9 cellular contexts compared by ENCODE assay signal in the genomic region with DNA sequence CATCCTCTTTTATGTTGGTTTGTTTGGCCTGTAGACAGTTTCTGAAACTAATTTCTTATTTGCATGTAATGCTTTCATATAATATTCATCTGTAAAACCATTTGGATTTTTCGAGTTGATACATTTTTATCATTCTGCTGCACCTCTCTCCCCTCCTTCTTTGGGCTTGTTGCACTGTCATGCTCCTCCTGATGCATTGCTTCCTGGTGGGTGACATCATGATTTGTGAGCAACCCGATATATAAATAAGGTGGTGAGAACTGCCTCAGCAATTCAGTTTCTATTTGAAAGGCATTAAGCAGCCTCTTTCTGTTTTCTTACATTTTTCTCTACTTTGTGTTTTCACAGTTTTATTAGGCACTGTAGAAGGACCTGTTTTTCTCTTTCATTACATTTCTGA.
DNase-seq lines count a peak whose midpoint lies in the region; ATAC-seq and TF ChIP-seq lines count a peak whose summit lies in the region.
"Had no signal": no experiment of that assay in that cellular context is flagged by ENCODE, and none has a peak within 500 bp of the region (broad histone marks: within the 10 kb centered on the region; RNA-seq: fewer than 3 reads in every experiment).

No MANE protein-coding gene starts in this region.

- ATAC-seq in GM21515 (IDR thresholded peaks at IDR 0.05; ENCODE audit: unreplicated experiment) = peak; percentile 42

- no peaks in the 10 kb centered on the region for H3K79me2 ChIP-seq in Karpas-422 (ENCODE audit: low read length)

- H3K36me3 ChIP-seq in Karpas-422 (ENCODE audit: insufficient read depth, low read length) = no peaks in the 10 kb centered on the region

- H3K4me1 ChIP-seq in Karpas-422 (ENCODE audit: low read length) = peaks cover 81% of the 10 kb centered on the region

- no peaks in the 10 kb centered on the region for H3K9me3 ChIP-seq in Karpas-422 (ENCODE audit: low read length)

- H3K27ac ChIP-seq in Karpas-422 (ENCODE audit: low read length) = peak overlapping the region; percentile 82

- no peaks in the 10 kb centered on the region for H3K9me2 ChIP-seq in Karpas-422 (replicated peaks; ENCODE audit: insufficient read depth, low read length)

- no peaks in the 10 kb centered on the region for H3K27me3 ChIP-seq in Karpas-422 (ENCODE audit: low read length)

- H2AFZ ChIP-seq in Karpas-422 (ENCODE audit: low read length) = peak overlapping the region; percentile 22; the same call in 1 of the 2 replicates

- peak overlapping the region; percentile 44 for H3K4me2 ChIP-seq in Karpas-422 (ENCODE audit: low read depth, low read length, poor library complexity, severe bottlenecking)

- H4K20me1 ChIP-seq in Karpas-422 (ENCODE audit: insufficient read depth, low read depth, low read length) = no peaks in the 10 kb centered on the region

- no peak for TF ChIP-seq CTCF in GM10266 (IDR thresholded peaks at IDR 0.05; ENCODE audit: control insufficient read depth, insufficient read depth, low read depth, missing control alignments)

- H3K4me3 ChIP-seq in Karpas-422 (ENCODE audit: low read length) = no peak overlapping the region

- H3K9ac ChIP-seq in Karpas-422 (ENCODE audit: low read length) = no peak overlapping the region; the same call in 1 of the 2 replicates

- DNase-seq in GM10266 (ENCODE audit: extremely low spot score) = peak; percentile 4
- peak; percentile 72 for DNase-seq in Karpas-422
- DNase-seq in fibroblast of peridontal ligament (ENCODE audit: extremely low read depth) = peak; percentile 77
- no peak for DNase-seq in NCI-H2171 (lab: John Stamatoyannopoulos, UW)
- DNase-seq in globus pallidus (ENCODE audit: low spot score) = no peak
- DNase-seq in DMS114 treated with DMSO at 0.1 percent for 48 hours (lab: John Stamatoyannopoulos, UW; ENCODE audit: unreplicated experiment) = no peak
- DNase-seq in middle frontal gyrus (ENCODE audit: extremely low spot score, low spot score) = no peak
- DNase-seq: glutamatergic neuron had no signal

Comparison
In these comparisons a context has a peak if more than half of its experiments do, and no peak if none do; other contexts are left out.
1. DNase-seq: peak in GM10266 (single experiment), Karpas-422 (single experiment) and fibroblast of peridontal ligament (single experiment); none in NCI-H2171 (single experiment), globus pallidus (single experiment), DMS114 treated with DMSO at 0.1 percent for 48 hours (single experiment) and middle frontal gyrus (single experiment).